Comparison of ENCODE assay signal across 13 cellular contexts in genomic region chr1:200035397-200035955, GRCh38. TPM values are rescaled to one million over a fixed set of nuclear protein-coding genes. Genes with fewer than 3 reads are reported as not detected.
DNase-seq lines count a peak whose midpoint lies in the region; ATAC-seq and TF ChIP-seq lines count a peak whose summit lies in the region.
"Had no signal": no experiment of that assay in that cellular context is flagged by ENCODE, and none has a peak within 500 bp of the region (broad histone marks: within the 10 kb centered on the region; RNA-seq: fewer than 3 reads in every experiment).

No MANE protein-coding gene starts in this region.

- H3K27ac ChIP-seq in neuronal stem cell (replicated peaks; ENCODE audit: low read length) = no peak overlapping the region
- H3K27ac ChIP-seq: lower lobe of right lung had no signal

- peaks cover 33 to 85% (median 83%) of the 10 kb centered on the region in 3 experiments for H3K27me3 ChIP-seq in neuronal stem cell (ENCODE audit: control insufficient read depth in 3 of 3, insufficient read depth in 3 of 3, low read depth in 1 of 3, low read length in 3 of 3)

- H3K27me3 Mint-ChIP-seq in WTC11 (ENCODE audit: low read depth) (peaks cover 13% of the 10 kb centered on the region), osteocyte (ENCODE audit: unreplicated experiment) (peaks cover 19% of the 10 kb centered on the region)
- peaks cover 39% of the 10 kb centered on the region for H3K27me3 Mint-ChIP-seq in activated CD4-positive, alpha-beta T cell treated with anti-CD3 and anti-CD28 coated beads, Interleukin-2, amount 10 ng/mL, durations not matched to agents 7 days and 5 days
- peaks cover 48% of the 10 kb centered on the region for H3K27me3 Mint-ChIP-seq in activated naive CD4-positive, alpha-beta T cell treated with anti-CD3 and anti-CD28 coated beads, Interleukin-2, amount 10 ng/mL, durations not matched to agents 7 days and 5 days

- H3K18ac ChIP-seq in neuronal stem cell (ENCODE audit: low read length) = peak overlapping the region; percentile 75

- WGBS in neuronal stem cell (ENCODE audit: extremely low coverage in 2 of 2, insufficient read length in 2 of 2, insufficient replicate concordance in 1 of 2), 2 donors = no CpG with 5 or more reads among the region's 36 CpGs

- H3K4me3 ChIP-seq in AG04449 (ENCODE audit: low read depth, low read length) = peak overlapping the region; percentile 27
- H3K4me3 ChIP-seq in fibroblast of the aortic adventitia (ENCODE audit: low read depth, low read length) = peak overlapping the region; percentile 28
- peak overlapping the region in 1 of 2 donors; percentile 10 for H3K4me3 ChIP-seq in neuronal stem cell (ENCODE audit: low read length in 2 of 2)
- H3K4me3 ChIP-seq: lower lobe of right lung had no signal

- H2BK5ac ChIP-seq in neuronal stem cell (ENCODE audit: low read length) = peak overlapping the region; percentile 43

- H3K9ac ChIP-seq in neuronal stem cell (ENCODE audit: low read depth, low read length, poor library complexity) = no peak overlapping the region

- TF ChIP-seq CTCF in AG04449 (IDR thresholded peaks at IDR 0.05; ENCODE audit: insufficient read depth, low read length, missing control alignments) = no peak
- TF ChIP-seq CTCF in WTC11 (IDR thresholded peaks at IDR 0.05) = no peak
- TF ChIP-seq CTCF in fibroblast of the aortic adventitia (IDR thresholded peaks at IDR 0.05; ENCODE audit: insufficient read depth, low read length) = no peak
- no peak for TF ChIP-seq CTCF in osteocyte (IDR thresholded peaks at IDR 0.05)

- peak overlapping the region; percentile 71 for H2AFZ ChIP-seq in neuronal stem cell (ENCODE audit: low read length)

- H3K4ac ChIP-seq in neuronal stem cell (ENCODE audit: low read length) = no peak overlapping the region

- H2AK5ac ChIP-seq in neuronal stem cell (ENCODE audit: low read depth, low read length) = no peak overlapping the region

- H3K27ac Mint-ChIP-seq in WTC11 = peak overlapping the region; percentile 71
- H3K27ac Mint-ChIP-seq in activated CD4-positive, alpha-beta T cell treated with anti-CD3 and anti-CD28 coated beads, Interleukin-2, amount 10 ng/mL, durations not matched to agents 7 days and 5 days = no peak overlapping the region
- H3K27ac Mint-ChIP-seq in activated naive CD4-positive, alpha-beta T cell treated with anti-CD3 and anti-CD28 coated beads, Interleukin-2, amount 10 ng/mL, durations not matched to agents 7 days and 5 days = no peak overlapping the region
- no peak overlapping the region for H3K27ac Mint-ChIP-seq in osteocyte (ENCODE audit: unreplicated experiment)
- H3K27ac Mint-ChIP-seq: activated T-helper 1 cell treated with anti-CD3 and anti-CD28 coated beads, Interleukin-12 subunit alpha, Interleukin-12 subunit beta, Interleukin-2, Interleukin-4 antibody, amounts not matched to agents 30 ng/mL and 10 ng/mL and 1 ng/mL, durations not matched to agents 14 hours and 24 hours and 36 hours; type B pancreatic cell had no signal

- peaks cover 0 to 15% of the 10 kb centered on the region in 2 donors for H3K9me3 ChIP-seq in neuronal stem cell (replicated peaks in 1 of 2; ENCODE audit: control insufficient read depth in 2 of 2, insufficient read depth in 1 of 2, low read depth in 1 of 2, low read length in 2 of 2)
- H3K9me3 ChIP-seq: lower lobe of right lung had no signal

- no peaks in the 10 kb centered on the region for H3K36me3 ChIP-seq in neuronal stem cell (replicated peaks in 1 of 2; ENCODE audit: control insufficient read depth in 2 of 2, insufficient read depth in 2 of 2, low read length in 2 of 2)
- H3K36me3 ChIP-seq: lower lobe of right lung had no signal

- DNase-seq in AG04449 (ENCODE audit: low read depth, low spot score) (no peak), WTC11 (ENCODE audit: low spot score) (no peak), fibroblast of the aortic adventitia (ENCODE audit: low read depth) (no peak), neuronal stem cell (ENCODE audit: low spot score) (peak; percentile 27), osteocyte (ENCODE audit: extremely low spot score, unreplicated experiment) (no peak)
- DNase-seq in activated CD4-positive, alpha-beta T cell treated with anti-CD3 and anti-CD28 coated beads, Interleukin-2, amount 10 ng/mL, durations not matched to agents 7 days and 5 days = no peak
- no peak for DNase-seq in activated CD4-positive, alpha-beta T cell treated with anti-CD3 and anti-CD28 coated beads for 48 hours
- DNase-seq in activated naive CD4-positive, alpha-beta T cell treated with anti-CD3 and anti-CD28 coated beads, Interleukin-2, amount 10 ng/mL, durations not matched to agents 7 days and 5 days = no peak
- DNase-seq: activated CD4-positive, CD25-positive, alpha-beta regulatory T cell treated with anti-CD3 and anti-CD28 coated beads, Interleukin-2, amount 50 U/mL, for 72 hours; central memory CD4-positive, alpha-beta T cell; lower lobe of right lung had no signal

- H4K91ac ChIP-seq in neuronal stem cell (ENCODE audit: low read depth, low read length, poor library complexity) = no peak overlapping the region

- peak overlapping the region; percentile 87 for H2BK12ac ChIP-seq in neuronal stem cell (ENCODE audit: low read length)

- H3K4me1 Mint-ChIP-seq in WTC11 = peaks cover 28% of the 10 kb centered on the region
- H3K4me1 Mint-ChIP-seq in activated CD4-positive, alpha-beta T cell treated with anti-CD3 and anti-CD28 coated beads, Interleukin-2, amount 10 ng/mL, durations not matched to agents 7 days and 5 days = peaks cover 12% of the 10 kb centered on the region
- peaks cover 7% of the 10 kb centered on the region for H3K4me1 Mint-ChIP-seq in activated naive CD4-positive, alpha-beta T cell treated with anti-CD3 and anti-CD28 coated beads, Interleukin-2, amount 10 ng/mL, durations not matched to agents 7 days and 5 days
- H3K4me1 Mint-ChIP-seq in osteocyte (ENCODE audit: unreplicated experiment) = peaks cover 12% of the 10 kb centered on the region

- H3K79me1 ChIP-seq in neuronal stem cell (ENCODE audit: low read depth, low read length) = no peaks in the 10 kb centered on the region

- peak overlapping the region; percentile 35 for H3K4me2 ChIP-seq in neuronal stem cell (ENCODE audit: insufficient read depth, low read length, poor library complexity, severe bottlenecking)

- CTCF ChIA-PET in AG04449 (lab: Yijun Ruan, JAX) (no interaction called here), WTC11 (lab: Charles Lee) (interaction anchor here (1.1 to 2.5 kb wide), 2 partner anchors 81 to 351 kb away, joined by 5 to 8 read pairs; no protein-coding TSS in a partner anchor)
- CTCF ChIA-PET in activated CD4-positive, alpha-beta T cell treated with anti-CD3 and anti-CD28 coated beads, Interleukin-2, amount 10 ng/mL, durations not matched to agents 7 days and 5 days (lab: Charles Lee) = no interaction called here
- CTCF ChIA-PET in activated naive CD4-positive, alpha-beta T cell treated with anti-CD3 and anti-CD28 coated beads, Interleukin-2, amount 10 ng/mL, durations not matched to agents 7 days and 5 days (lab: Charles Lee) = no interaction called here

- H3K4me1 ChIP-seq in neuronal stem cell (ENCODE audit: control insufficient read depth in 2 of 2, insufficient read depth in 1 of 2, low read depth in 1 of 2, low read length in 2 of 2) = peaks cover 12 to 32% of the 10 kb centered on the region in 2 donors

- ATAC-seq in WTC11 = no peak
- ATAC-seq: lower lobe of right lung had no signal

- no peaks in the 10 kb centered on the region for H3K9me3 Mint-ChIP-seq in WTC11
- H3K9me3 Mint-ChIP-seq in activated CD4-positive, alpha-beta T cell treated with anti-CD3 and anti-CD28 coated beads, Interleukin-2, amount 10 ng/mL, durations not matched to agents 7 days and 5 days = no peaks in the 10 kb centered on the region
- H3K9me3 Mint-ChIP-seq in activated naive CD4-positive, alpha-beta T cell treated with anti-CD3 and anti-CD28 coated beads, Interleukin-2, amount 10 ng/mL, durations not matched to agents 7 days and 5 days = no peaks in the 10 kb centered on the region
- H3K9me3 Mint-ChIP-seq in osteocyte (ENCODE audit: unreplicated experiment) = no peaks in the 10 kb centered on the region
- H3K9me3 Mint-ChIP-seq: activated T-helper 1 cell treated with anti-CD3 and anti-CD28 coated beads, Interleukin-12 subunit alpha, Interleukin-12 subunit beta, Interleukin-2, Interleukin-4 antibody, amounts not matched to agents 30 ng/mL and 10 ng/mL and 1 ng/mL, durations not matched to agents 14 hours and 24 hours and 36 hours; type B pancreatic cell had no signal

- no peak overlapping the region for H2BK120ac ChIP-seq in neuronal stem cell (ENCODE audit: low read depth, low read length)

- H3K36me3 Mint-ChIP-seq in WTC11 = no peaks in the 10 kb centered on the region
- H3K36me3 Mint-ChIP-seq in activated CD4-positive, alpha-beta T cell treated with anti-CD3 and anti-CD28 coated beads, Interleukin-2, amount 10 ng/mL, durations not matched to agents 7 days and 5 days (ENCODE audit: low read depth) = peaks cover 2% of the 10 kb centered on the region
- no peaks in the 10 kb centered on the region for H3K36me3 Mint-ChIP-seq in activated naive CD4-positive, alpha-beta T cell treated with anti-CD3 and anti-CD28 coated beads, Interleukin-2, amount 10 ng/mL, durations not matched to agents 7 days and 5 days
- H3K36me3 Mint-ChIP-seq in osteocyte (ENCODE audit: unreplicated experiment) = no peaks in the 10 kb centered on the region
- H3K36me3 Mint-ChIP-seq: type B pancreatic cell had no signal

- no peak overlapping the region for H2BK15ac ChIP-seq in neuronal stem cell (ENCODE audit: low read length)

- H3K14ac ChIP-seq in neuronal stem cell (ENCODE audit: low read length) = no peak overlapping the region

- peak overlapping the region; percentile 74 for H3K23ac ChIP-seq in neuronal stem cell (ENCODE audit: low read depth, low read length, poor library complexity)

- H4K8ac ChIP-seq in neuronal stem cell (ENCODE audit: low read depth, low read length) = no peak overlapping the region

- no peak overlapping the region for H3K4me3 Mint-ChIP-seq in WTC11
- H3K4me3 Mint-ChIP-seq in activated CD4-positive, alpha-beta T cell treated with anti-CD3 and anti-CD28 coated beads, Interleukin-2, amount 10 ng/mL, durations not matched to agents 7 days and 5 days = no peak overlapping the region
- H3K4me3 Mint-ChIP-seq in activated naive CD4-positive, alpha-beta T cell treated with anti-CD3 and anti-CD28 coated beads, Interleukin-2, amount 10 ng/mL, durations not matched to agents 7 days and 5 days = no peak overlapping the region
- H3K4me3 Mint-ChIP-seq in osteocyte (ENCODE audit: unreplicated experiment) = no peak overlapping the region
- H3K4me3 Mint-ChIP-seq: activated T-helper 1 cell treated with anti-CD3 and anti-CD28 coated beads, Interleukin-12 subunit alpha, Interleukin-12 subunit beta, Interleukin-2, Interleukin-4 antibody, amounts not matched to agents 30 ng/mL and 10 ng/mL and 1 ng/mL, durations not matched to agents 14 hours and 24 hours and 36 hours; type B pancreatic cell had no signal

- POLR2A ChIA-PET in AG04449 (lab: Yijun Ruan, JAX) = no interaction called here
- POLR2A ChIA-PET in WTC11 (lab: Charles Lee) = interaction anchor here (1.0 kb wide), 1 partner anchor 13 kb away, joined by 4 read pairs; no protein-coding TSS in a partner anchor
- POLR2A ChIA-PET in activated CD4-positive, alpha-beta T cell treated with anti-CD3 and anti-CD28 coated beads, Interleukin-2, amount 10 ng/mL, durations not matched to agents 7 days and 5 days (lab: Charles Lee) = no interaction called here

RNA-seq across cellular contexts. Expression of gene NR5A2, which starts 8.0 kb away (rescaled TPM):
- total RNA-seq in WTC11 (2021) (13.6 to 22.3 TPM (median 17.8 TPM) in 3 replicates), fibroblast of the aortic adventitia (ENCODE audit: low replicate concordance) (0.25 and 11.5 TPM in 2 replicates), osteocyte (not detected in 2 replicates)
- 0.07 TPM for polyA plus RNA-seq in neuronal stem cell (2013, experiment 1 of 2)
- polyA plus RNA-seq in neuronal stem cell (2013, experiment 2 of 2) = 0.07 TPM
- not detected for total RNA-seq in activated CD4-positive, alpha-beta T cell treated with anti-CD3 and anti-CD28 coated beads, Interleukin-2, amount 10 ng/mL, durations not matched to agents 7 days and 5 days
